8 cellular contexts compared by ENCODE assay signal in genomic region chr10:95445223-95445836, GRCh38.
A peak's percentile ranks its signal among the peaks of the same experiment; 100 is the strongest.
DNase-seq lines count a peak whose midpoint lies in the region; ATAC-seq lines count a peak whose summit lies in the region.

No MANE protein-coding gene starts in this region.

- peak; percentile 64 for DNase-seq in HK-2 (ENCODE audit: unreplicated experiment)
- DNase-seq in left colon = peak; percentile 31 to 79
- no peak for DNase-seq in NCI-H146 (lab: John Stamatoyannopoulos, UW)

- ATAC-seq in left colon (peak; percentile 56), HG02981 (IDR thresholded peaks at IDR 0.05; ENCODE audit: unreplicated experiment) (no peak), HG03520 (IDR thresholded peaks at IDR 0.05; ENCODE audit: unreplicated experiment) (no peak), GM19351 (IDR thresholded peaks at IDR 0.05; ENCODE audit: unreplicated experiment) (no peak)

- intact Hi-C loops in left colon (cut with DNase I, micrococcal nuclease) = no loop called here

- H3K27ac ChIP-seq in cingulate gyrus (ENCODE audit: low read depth, low read length) = peak overlapping the region; percentile 95
- H3K27ac ChIP-seq in temporal lobe (ENCODE audit: low read depth, low read length) = peak overlapping the region; percentile 88
